ENCODE assay signal across 2 cellular contexts in the genomic region with DNA sequence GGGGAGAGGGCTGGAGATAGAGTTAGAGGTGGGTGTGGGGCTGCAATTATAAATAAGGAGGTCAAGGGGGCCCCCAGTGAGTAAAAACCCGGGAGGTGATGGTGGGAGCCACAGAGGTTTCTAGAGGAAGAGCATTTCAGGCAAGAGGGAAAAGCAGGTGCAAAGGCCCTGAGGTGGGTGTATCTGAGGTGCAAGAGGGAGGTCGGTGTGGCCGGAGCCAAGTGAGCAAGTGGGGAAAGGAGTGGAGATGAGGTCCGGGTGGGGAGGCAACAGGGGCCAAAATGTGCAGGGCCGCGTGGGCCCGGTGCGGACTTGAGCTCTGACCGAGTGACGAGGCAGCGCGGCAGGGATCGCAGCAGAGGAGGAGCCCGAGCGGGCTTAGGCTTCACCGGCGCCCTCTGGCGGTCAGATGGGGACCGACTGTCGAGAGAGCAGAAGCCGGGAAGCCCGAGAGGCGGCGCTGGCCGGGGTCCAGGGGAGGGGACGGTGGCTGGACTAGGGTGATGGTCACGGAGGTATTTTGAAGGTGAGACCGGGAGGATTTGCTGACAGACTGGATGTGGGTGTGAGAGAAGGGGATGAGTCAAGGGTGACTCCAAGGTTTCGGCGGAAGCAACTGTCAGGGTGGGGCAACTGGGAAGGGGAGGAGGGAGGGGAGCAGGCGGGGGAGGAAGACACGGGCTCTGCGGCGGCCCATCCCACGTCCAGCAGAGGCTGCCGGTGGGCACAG.
TF ChIP-seq lines count a peak whose summit lies in the region.

No MANE protein-coding gene starts in this region.

TF ChIP-seq in A549, 52 proteins besides CTCF, POLR2A, EP300 and RAD21 (continued from another document):
- TF ChIP-seq, protein P1, sequence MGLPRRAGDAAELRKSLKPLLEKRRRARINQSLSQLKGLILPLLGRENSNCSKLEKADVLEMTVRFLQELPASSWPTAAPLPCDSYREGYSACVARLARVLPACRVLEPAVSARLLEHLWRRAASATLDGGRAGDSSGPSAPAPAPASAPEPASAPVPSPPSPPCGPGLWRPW (IDR thresholded peaks at IDR 0.05) = no peak
- peak; percentile 84 for TF ChIP-seq CHD4 (IDR thresholded peaks at IDR 0.05; ENCODE audit: borderline replicate concordance)
- TF ChIP-seq GATA3 (IDR thresholded peaks at IDR 0.05; ENCODE audit: borderline replicate concordance) = peak; percentile 38; the same call in 1 of the 2 replicates
- no peak for TF ChIP-seq HOXB13 (CRISPR knock-in tag; IDR thresholded peaks at IDR 0.05; ENCODE audit: low read depth)
- TF ChIP-seq TP53 (CRISPR knock-in tag; IDR thresholded peaks at IDR 0.05) = 0 out of 2 replicates have a peak, but pooled peaks have one; percentile 25
- no peak for TF ChIP-seq RNF2 (IDR thresholded peaks at IDR 0.05; ENCODE audit: borderline replicate concordance, low read depth)
- no peak for TF ChIP-seq BHLHE40 (IDR thresholded peaks at IDR 0.05; ENCODE audit: low read depth, low read length)
- no peak for TF ChIP-seq FOXS1 (CRISPR knock-in tag; IDR thresholded peaks at IDR 0.05)
- TF ChIP-seq CEBPB (IDR thresholded peaks at IDR 0.05) = peak in 1 of 2 experiments; percentile 52; a peak in 1 of 4 replicates
- TF ChIP-seq, protein P2, sequence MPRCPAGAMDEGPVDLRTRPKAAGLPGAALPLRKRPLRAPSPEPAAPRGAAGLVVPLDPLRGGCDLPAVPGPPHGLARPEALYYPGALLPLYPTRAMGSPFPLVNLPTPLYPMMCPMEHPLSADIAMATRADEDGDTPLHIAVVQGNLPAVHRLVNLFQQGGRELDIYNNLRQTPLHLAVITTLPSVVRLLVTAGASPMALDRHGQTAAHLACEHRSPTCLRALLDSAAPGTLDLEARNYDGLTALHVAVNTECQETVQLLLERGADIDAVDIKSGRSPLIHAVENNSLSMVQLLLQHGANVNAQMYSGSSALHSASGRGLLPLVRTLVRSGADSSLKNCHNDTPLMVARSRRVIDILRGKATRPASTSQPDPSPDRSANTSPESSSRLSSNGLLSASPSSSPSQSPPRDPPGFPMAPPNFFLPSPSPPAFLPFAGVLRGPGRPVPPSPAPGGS (IDR thresholded peaks at IDR 0.05) = no peak
- TF ChIP-seq CBX2 (IDR thresholded peaks at IDR 0.05; ENCODE audit: borderline replicate concordance, low read depth) = no peak
- no peak for TF ChIP-seq JUNB (IDR thresholded peaks at IDR 0.05)
- no peak for TF ChIP-seq EHF (CRISPR knock-in tag; IDR thresholded peaks at IDR 0.05)
- peak; percentile 42 for TF ChIP-seq MAFK (IDR thresholded peaks at IDR 0.05; ENCODE audit: partially characterized antibody)
- TF ChIP-seq KDM5A (IDR thresholded peaks at IDR 0.05) = no peak
- no peak for TF ChIP-seq MAZ (IDR thresholded peaks at IDR 0.05; ENCODE audit: borderline replicate concordance, low read depth, low read length)
- TF ChIP-seq RCOR1 (IDR thresholded peaks at IDR 0.05; ENCODE audit: low read depth, low read length) = peak; percentile 98
- TF ChIP-seq, protein P3, sequence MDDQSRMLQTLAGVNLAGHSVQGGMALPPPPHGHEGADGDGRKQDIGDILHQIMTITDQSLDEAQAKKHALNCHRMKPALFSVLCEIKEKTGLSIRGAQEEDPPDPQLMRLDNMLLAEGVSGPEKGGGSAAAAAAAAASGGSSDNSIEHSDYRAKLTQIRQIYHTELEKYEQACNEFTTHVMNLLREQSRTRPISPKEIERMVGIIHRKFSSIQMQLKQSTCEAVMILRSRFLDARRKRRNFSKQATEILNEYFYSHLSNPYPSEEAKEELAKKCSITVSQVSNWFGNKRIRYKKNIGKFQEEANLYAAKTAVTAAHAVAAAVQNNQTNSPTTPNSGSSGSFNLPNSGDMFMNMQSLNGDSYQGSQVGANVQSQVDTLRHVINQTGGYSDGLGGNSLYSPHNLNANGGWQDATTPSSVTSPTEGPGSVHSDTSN (IDR thresholded peaks at IDR 0.05) = peak; percentile 62; the same call in 1 of the 2 replicates
- 0 out of 2 replicates have a peak, but pooled peaks have one; percentile 29 for TF ChIP-seq RFX5 (IDR thresholded peaks at IDR 0.05)
- TF ChIP-seq, protein P4, sequence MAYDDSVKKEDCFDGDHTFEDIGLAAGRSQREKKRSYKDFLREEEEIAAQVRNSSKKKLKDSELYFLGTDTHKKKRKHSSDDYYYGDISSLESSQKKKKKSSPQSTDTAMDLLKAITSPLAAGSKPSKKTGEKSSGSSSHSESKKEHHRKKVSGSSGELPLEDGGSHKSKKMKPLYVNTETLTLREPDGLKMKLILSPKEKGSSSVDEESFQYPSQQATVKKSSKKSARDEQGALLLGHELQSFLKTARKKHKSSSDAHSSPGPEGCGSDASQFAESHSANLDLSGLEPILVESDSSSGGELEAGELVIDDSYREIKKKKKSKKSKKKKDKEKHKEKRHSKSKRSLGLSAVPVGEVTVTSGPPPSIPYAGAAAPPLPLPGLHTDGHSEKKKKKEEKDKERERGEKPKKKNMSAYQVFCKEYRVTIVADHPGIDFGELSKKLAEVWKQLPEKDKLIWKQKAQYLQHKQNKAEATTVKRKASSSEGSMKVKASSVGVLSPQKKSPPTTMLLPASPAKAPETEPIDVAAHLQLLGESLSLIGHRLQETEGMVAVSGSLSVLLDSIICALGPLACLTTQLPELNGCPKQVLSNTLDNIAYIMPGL (CRISPR knock-in tag; IDR thresholded peaks at IDR 0.05; ENCODE audit: borderline replicate concordance) = 0 out of 2 replicates have a peak, but pooled peaks have one; percentile 65
- 0 out of 2 replicates have a peak, but pooled peaks have one; percentile 60 for TF ChIP-seq HOXA7 (CRISPR knock-in tag; IDR thresholded peaks at IDR 0.05)
- TF ChIP-seq CHD2 (IDR thresholded peaks at IDR 0.05; ENCODE audit: low read length, partially characterized antibody) = no peak
- peak; percentile 78 for TF ChIP-seq HOXB5 (CRISPR knock-in tag; IDR thresholded peaks at IDR 0.05)
- TF ChIP-seq ZFP36 (IDR thresholded peaks at IDR 0.05; ENCODE audit: borderline replicate concordance, partially characterized antibody) = peak; percentile 98

TF ChIP-seq in WTC11, 78 proteins besides CTCF, POLR2A, EP300 and RAD21 (continued from another document and continues in another):
- TF ChIP-seq, protein P5, sequence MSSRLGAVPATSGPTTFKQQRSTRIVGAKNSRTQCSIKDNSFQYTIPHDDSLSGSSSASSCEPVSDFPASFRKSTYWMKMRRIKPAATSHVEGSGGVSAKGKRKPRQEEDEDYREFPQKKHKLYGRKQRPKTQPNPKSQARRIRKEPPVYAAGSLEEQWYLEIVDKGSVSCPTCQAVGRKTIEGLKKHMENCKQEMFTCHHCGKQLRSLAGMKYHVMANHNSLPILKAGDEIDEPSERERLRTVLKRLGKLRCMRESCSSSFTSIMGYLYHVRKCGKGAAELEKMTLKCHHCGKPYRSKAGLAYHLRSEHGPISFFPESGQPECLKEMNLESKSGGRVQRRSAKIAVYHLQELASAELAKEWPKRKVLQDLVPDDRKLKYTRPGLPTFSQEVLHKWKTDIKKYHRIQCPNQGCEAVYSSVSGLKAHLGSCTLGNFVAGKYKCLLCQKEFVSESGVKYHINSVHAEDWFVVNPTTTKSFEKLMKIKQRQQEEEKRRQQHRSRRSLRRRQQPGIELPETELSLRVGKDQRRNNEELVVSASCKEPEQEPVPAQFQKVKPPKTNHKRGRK (CRISPR knock-in tag; IDR thresholded peaks at IDR 0.05; ENCODE audit: borderline replicate concordance) = no peak
- TF ChIP-seq, protein P6, sequence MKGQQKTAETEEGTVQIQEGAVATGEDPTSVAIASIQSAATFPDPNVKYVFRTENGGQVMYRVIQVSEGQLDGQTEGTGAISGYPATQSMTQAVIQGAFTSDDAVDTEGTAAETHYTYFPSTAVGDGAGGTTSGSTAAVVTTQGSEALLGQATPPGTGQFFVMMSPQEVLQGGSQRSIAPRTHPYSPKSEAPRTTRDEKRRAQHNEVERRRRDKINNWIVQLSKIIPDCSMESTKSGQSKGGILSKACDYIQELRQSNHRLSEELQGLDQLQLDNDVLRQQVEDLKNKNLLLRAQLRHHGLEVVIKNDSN (CRISPR knock-in tag; IDR thresholded peaks at IDR 0.05) = 0 out of 2 replicates have a peak, but pooled peaks have one; percentile 15
- TF ChIP-seq PRRX2 (CRISPR knock-in tag; IDR thresholded peaks at IDR 0.05) (0 out of 2 replicates have a peak, but pooled peaks have one; percentile 55), NR2C2 (CRISPR knock-in tag; IDR thresholded peaks at IDR 0.05) (no peak), NFE2L1 (CRISPR knock-in tag; IDR thresholded peaks at IDR 0.05) (no peak), JUN (CRISPR knock-in tag; IDR thresholded peaks at IDR 0.05) (no peak), ZBTB21 (CRISPR knock-in tag; IDR thresholded peaks at IDR 0.05; ENCODE audit: borderline replicate concordance) (no peak), MYBL2 (CRISPR knock-in tag; IDR thresholded peaks at IDR 0.05) (no peak), OVOL2 (CRISPR knock-in tag; IDR thresholded peaks at IDR 0.05; ENCODE audit: borderline replicate concordance) (no peak), TP53 (CRISPR knock-in tag; IDR thresholded peaks at IDR 0.05) (no peak), EMX1 (CRISPR knock-in tag; IDR thresholded peaks at IDR 0.05) (no peak), RELA (CRISPR knock-in tag; IDR thresholded peaks at IDR 0.05; ENCODE audit: borderline replicate concordance) (no peak), RORB (CRISPR knock-in tag; IDR thresholded peaks at IDR 0.05) (no peak)
- TF ChIP-seq, protein P7, sequence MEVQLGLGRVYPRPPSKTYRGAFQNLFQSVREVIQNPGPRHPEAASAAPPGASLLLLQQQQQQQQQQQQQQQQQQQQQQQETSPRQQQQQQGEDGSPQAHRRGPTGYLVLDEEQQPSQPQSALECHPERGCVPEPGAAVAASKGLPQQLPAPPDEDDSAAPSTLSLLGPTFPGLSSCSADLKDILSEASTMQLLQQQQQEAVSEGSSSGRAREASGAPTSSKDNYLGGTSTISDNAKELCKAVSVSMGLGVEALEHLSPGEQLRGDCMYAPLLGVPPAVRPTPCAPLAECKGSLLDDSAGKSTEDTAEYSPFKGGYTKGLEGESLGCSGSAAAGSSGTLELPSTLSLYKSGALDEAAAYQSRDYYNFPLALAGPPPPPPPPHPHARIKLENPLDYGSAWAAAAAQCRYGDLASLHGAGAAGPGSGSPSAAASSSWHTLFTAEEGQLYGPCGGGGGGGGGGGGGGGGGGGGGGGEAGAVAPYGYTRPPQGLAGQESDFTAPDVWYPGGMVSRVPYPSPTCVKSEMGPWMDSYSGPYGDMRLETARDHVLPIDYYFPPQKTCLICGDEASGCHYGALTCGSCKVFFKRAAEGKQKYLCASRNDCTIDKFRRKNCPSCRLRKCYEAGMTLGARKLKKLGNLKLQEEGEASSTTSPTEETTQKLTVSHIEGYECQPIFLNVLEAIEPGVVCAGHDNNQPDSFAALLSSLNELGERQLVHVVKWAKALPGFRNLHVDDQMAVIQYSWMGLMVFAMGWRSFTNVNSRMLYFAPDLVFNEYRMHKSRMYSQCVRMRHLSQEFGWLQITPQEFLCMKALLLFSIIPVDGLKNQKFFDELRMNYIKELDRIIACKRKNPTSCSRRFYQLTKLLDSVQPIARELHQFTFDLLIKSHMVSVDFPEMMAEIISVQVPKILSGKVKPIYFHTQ (CRISPR knock-in tag; IDR thresholded peaks at IDR 0.05) = 0 out of 2 replicates have a peak, but pooled peaks have one; percentile 59
- TF ChIP-seq, protein P8, sequence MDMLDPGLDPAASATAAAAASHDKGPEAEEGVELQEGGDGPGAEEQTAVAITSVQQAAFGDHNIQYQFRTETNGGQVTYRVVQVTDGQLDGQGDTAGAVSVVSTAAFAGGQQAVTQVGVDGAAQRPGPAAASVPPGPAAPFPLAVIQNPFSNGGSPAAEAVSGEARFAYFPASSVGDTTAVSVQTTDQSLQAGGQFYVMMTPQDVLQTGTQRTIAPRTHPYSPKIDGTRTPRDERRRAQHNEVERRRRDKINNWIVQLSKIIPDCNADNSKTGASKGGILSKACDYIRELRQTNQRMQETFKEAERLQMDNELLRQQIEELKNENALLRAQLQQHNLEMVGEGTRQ (CRISPR knock-in tag; IDR thresholded peaks at IDR 0.05) = no peak
- TF ChIP-seq, protein P9, sequence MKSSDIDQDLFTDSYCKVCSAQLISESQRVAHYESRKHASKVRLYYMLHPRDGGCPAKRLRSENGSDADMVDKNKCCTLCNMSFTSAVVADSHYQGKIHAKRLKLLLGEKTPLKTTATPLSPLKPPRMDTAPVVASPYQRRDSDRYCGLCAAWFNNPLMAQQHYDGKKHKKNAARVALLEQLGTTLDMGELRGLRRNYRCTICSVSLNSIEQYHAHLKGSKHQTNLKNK (CRISPR knock-in tag; IDR thresholded peaks at IDR 0.05) = no peak
- TF ChIP-seq, protein P10, sequence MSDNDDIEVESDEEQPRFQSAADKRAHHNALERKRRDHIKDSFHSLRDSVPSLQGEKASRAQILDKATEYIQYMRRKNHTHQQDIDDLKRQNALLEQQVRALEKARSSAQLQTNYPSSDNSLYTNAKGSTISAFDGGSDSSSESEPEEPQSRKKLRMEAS (CRISPR knock-in tag; IDR thresholded peaks at IDR 0.05) = no peak; the same call in 1 of the 2 replicates
- TF ChIP-seq, protein P4 (CRISPR knock-in tag; IDR thresholded peaks at IDR 0.05) = peak; percentile 84; the same call in 1 of the 2 replicates
- TF ChIP-seq, protein P11, sequence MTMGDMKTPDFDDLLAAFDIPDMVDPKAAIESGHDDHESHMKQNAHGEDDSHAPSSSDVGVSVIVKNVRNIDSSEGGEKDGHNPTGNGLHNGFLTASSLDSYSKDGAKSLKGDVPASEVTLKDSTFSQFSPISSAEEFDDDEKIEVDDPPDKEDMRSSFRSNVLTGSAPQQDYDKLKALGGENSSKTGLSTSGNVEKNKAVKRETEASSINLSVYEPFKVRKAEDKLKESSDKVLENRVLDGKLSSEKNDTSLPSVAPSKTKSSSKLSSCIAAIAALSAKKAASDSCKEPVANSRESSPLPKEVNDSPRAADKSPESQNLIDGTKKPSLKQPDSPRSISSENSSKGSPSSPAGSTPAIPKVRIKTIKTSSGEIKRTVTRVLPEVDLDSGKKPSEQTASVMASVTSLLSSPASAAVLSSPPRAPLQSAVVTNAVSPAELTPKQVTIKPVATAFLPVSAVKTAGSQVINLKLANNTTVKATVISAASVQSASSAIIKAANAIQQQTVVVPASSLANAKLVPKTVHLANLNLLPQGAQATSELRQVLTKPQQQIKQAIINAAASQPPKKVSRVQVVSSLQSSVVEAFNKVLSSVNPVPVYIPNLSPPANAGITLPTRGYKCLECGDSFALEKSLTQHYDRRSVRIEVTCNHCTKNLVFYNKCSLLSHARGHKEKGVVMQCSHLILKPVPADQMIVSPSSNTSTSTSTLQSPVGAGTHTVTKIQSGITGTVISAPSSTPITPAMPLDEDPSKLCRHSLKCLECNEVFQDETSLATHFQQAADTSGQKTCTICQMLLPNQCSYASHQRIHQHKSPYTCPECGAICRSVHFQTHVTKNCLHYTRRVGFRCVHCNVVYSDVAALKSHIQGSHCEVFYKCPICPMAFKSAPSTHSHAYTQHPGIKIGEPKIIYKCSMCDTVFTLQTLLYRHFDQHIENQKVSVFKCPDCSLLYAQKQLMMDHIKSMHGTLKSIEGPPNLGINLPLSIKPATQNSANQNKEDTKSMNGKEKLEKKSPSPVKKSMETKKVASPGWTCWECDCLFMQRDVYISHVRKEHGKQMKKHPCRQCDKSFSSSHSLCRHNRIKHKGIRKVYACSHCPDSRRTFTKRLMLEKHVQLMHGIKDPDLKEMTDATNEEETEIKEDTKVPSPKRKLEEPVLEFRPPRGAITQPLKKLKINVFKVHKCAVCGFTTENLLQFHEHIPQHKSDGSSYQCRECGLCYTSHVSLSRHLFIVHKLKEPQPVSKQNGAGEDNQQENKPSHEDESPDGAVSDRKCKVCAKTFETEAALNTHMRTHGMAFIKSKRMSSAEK (CRISPR knock-in tag; IDR thresholded peaks at IDR 0.05; ENCODE audit: borderline replicate concordance) = 0 out of 2 replicates have a peak, but pooled peaks have one; percentile 47
